ENCODE assay signal across 9 cellular contexts in the genomic region with DNA sequence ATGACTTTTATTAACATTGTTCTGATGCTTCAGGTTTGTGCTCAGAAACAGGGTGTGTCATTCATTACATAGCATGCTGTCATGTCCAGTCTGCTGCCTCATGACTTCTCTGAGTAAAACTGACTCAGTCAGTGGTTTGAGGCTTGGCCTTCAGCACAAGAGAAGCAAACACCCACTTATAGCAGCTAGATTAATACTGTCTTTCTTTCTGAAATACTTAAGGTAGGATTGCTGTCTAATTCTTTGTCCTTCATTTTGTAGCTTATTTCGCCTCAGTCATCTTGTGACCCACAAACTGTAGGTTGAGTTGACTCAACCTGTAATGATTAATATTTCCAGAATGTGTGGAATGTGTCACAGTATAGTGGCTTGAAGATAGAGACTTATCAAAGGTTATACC.
DNase-seq lines count a peak whose midpoint lies in the region; ATAC-seq and TF ChIP-seq lines count a peak whose summit lies in the region.
"Had no signal": no experiment of that assay in that cellular context is flagged by ENCODE, and none has a peak within 500 bp of the region (broad histone marks: within the 10 kb centered on the region; RNA-seq: fewer than 3 reads in every experiment).

No MANE protein-coding gene starts in this region.

- H3K9me3 ChIP-seq in adipocyte (ENCODE audit: control insufficient read depth, low read length) = no peaks in the 10 kb centered on the region
- H3K9me3 ChIP-seq: thoracic aorta had no signal

- ATAC-seq in HG02884 (IDR thresholded peaks at IDR 0.05; ENCODE audit: unreplicated experiment) = peak; percentile 60
- no peak for ATAC-seq in GM19023 (IDR thresholded peaks at IDR 0.05; ENCODE audit: unreplicated experiment)
- ATAC-seq in GM18873 (IDR thresholded peaks at IDR 0.05; ENCODE audit: low FRiP score, unreplicated experiment) = no peak

- no peaks in the 10 kb centered on the region for H3K27me3 ChIP-seq in adipocyte (replicated peaks; ENCODE audit: control insufficient read depth, insufficient read depth, low read length)

- H3K36me3 ChIP-seq in adipocyte (ENCODE audit: control insufficient read depth, insufficient read depth, low read length, severe bottlenecking) = no peaks in the 10 kb centered on the region
- H3K36me3 ChIP-seq: thoracic aorta had no signal

- H3K4me3 ChIP-seq in adipocyte (ENCODE audit: low read length) = peak overlapping the region; percentile 19
- H3K4me3 ChIP-seq: thoracic aorta had no signal

- H3K4me1 ChIP-seq in adipocyte (ENCODE audit: control insufficient read depth, insufficient read depth, low read length) = peaks cover 53% of the 10 kb centered on the region

- H3K9ac ChIP-seq in adipocyte (ENCODE audit: low read length) = peak overlapping the region; percentile 37

- DNase-seq in AG09319 (ENCODE audit: extremely low read depth, low read depth) (peak; percentile 27), adipocyte (ENCODE audit: low read depth) (peak; percentile 75), kidney tubule cell (ENCODE audit: low spot score) (peak; percentile 96), DMS153 treated with DMSO at 0.1 percent for 48 hours (lab: John Stamatoyannopoulos, UW; ENCODE audit: unreplicated experiment) (no peak), putamen (ENCODE audit: low spot score) (no peak)

- TF ChIP-seq CTCF in AG09319 (IDR thresholded peaks at IDR 0.05; ENCODE audit: low read depth, low read length) = no peak

Comparison
In these comparisons a context has a peak if more than half of its experiments do, and no peak if none do; other contexts are left out.
1. DNase-seq: peak in AG09319 (single experiment), adipocyte (single experiment) and kidney tubule cell (single experiment); none in DMS153 treated with DMSO at 0.1 percent for 48 hours (single experiment) and putamen (single experiment).